ENCODE assay signal across 7 cellular contexts in genomic region chr15:75597667-75598341, GRCh38. TPM values are rescaled to one million over a fixed set of nuclear protein-coding genes. Genes with fewer than 3 reads are reported as not detected.
DNase-seq lines count a peak whose midpoint lies in the region; ATAC-seq, FAIRE-seq and TF ChIP-seq lines count a peak whose summit lies in the region.

No MANE protein-coding gene starts in this region.

- peak; percentile 24 for ATAC-seq in central memory CD8-positive, alpha-beta T cell (replicated peaks; ENCODE audit: extremely low read depth, poor library complexity, severe bottlenecking)

- peaks cover 64% of the 10 kb centered on the region for H3K36me3 ChIP-seq in osteoblast (ENCODE audit: insufficient read depth, low read length)

- H3K4me1 ChIP-seq in osteoblast (ENCODE audit: insufficient read depth, low read length) = no peaks in the 10 kb centered on the region

- no peaks in the 10 kb centered on the region for H3K27me3 Mint-ChIP-seq in central memory CD8-positive, alpha-beta T cell

- FAIRE-seq in GM12891 (lab: Jason Lieb, UNC) = peak; percentile 63

- TF ChIP-seq POLR2A in GM12891 (IDR thresholded peaks at IDR 0.05; ENCODE audit: low read depth, low read length) = no peak

- H3K27ac ChIP-seq in osteoblast (ENCODE audit: low read depth, low read length) = no peak overlapping the region

- peak; percentile 47 for TF ChIP-seq CTCF in osteoblast (IDR thresholded peaks at IDR 0.05; ENCODE audit: extremely low read depth, low read depth, low read length)

- H4K20me1 ChIP-seq in osteoblast (ENCODE audit: insufficient read depth, low read length) = no peaks in the 10 kb centered on the region

- H3K4me3 Mint-ChIP-seq in central memory CD8-positive, alpha-beta T cell = no peak overlapping the region

- peak overlapping the region; percentile 46 for H3K27ac Mint-ChIP-seq in central memory CD8-positive, alpha-beta T cell (ENCODE audit: low read depth)

- H3K36me3 Mint-ChIP-seq in central memory CD8-positive, alpha-beta T cell (ENCODE audit: insufficient read depth) = peaks cover 23% of the 10 kb centered on the region

- no peaks in the 10 kb centered on the region for H3K9me3 ChIP-seq in osteoblast (ENCODE audit: low read depth, low read length)

- DNase-seq in GM12891 (ENCODE audit: insufficient read length, low spot score) (no peak), SK-MEL-5 (ENCODE audit: low read depth, low spot score) (peak; percentile 52), osteoblast (ENCODE audit: insufficient read length, low spot score, missing footprints) (no peak), islet precursor cell (no peak), 8988T (no peak), putamen (ENCODE audit: low spot score) (no peak)
- DNase-seq in central memory CD8-positive, alpha-beta T cell (ENCODE audit: low spot score in 2 of 2) = peak in 1 of 2 donors; percentile 21

- H3K4me3 ChIP-seq in osteoblast (ENCODE audit: insufficient read depth, low read length) = no peak overlapping the region

- H3K4me2 ChIP-seq in osteoblast (ENCODE audit: insufficient read depth, low read length) = no peak overlapping the region

- no peaks in the 10 kb centered on the region for H3K79me2 ChIP-seq in osteoblast (ENCODE audit: insufficient read depth, low read length)

- H3K4me1 Mint-ChIP-seq in central memory CD8-positive, alpha-beta T cell = peaks cover 17% of the 10 kb centered on the region

- H3K27me3 ChIP-seq in osteoblast (ENCODE audit: insufficient read depth, low read length) = no peaks in the 10 kb centered on the region

- no peak overlapping the region for H2AFZ ChIP-seq in osteoblast (ENCODE audit: low read length)

- H3K9me3 Mint-ChIP-seq in central memory CD8-positive, alpha-beta T cell = no peaks in the 10 kb centered on the region

- in situ Hi-C loops in SK-MEL-5 (cut with HindIII; ENCODE audit: low pct_unique_long_range_greater_than_20kb, low sequenced_read_pairs) = no loop called here

TF ChIP-seq in GM12891, 5 proteins besides CTCF, POLR2A, EP300 and RAD21:
- TF ChIP-seq POLR2AphosphoS5 (IDR thresholded peaks at IDR 0.05; ENCODE audit: low read depth, low read length) (no peak), POU2F2 (IDR thresholded peaks at IDR 0.05; ENCODE audit: low read depth, low read length) (no peak), TAF1 (IDR thresholded peaks at IDR 0.05; ENCODE audit: low read depth, low read length) (no peak), PAX5 (IDR thresholded peaks at IDR 0.05; ENCODE audit: insufficient read depth, low read length, severe bottlenecking) (no peak)

RNA-seq across cellular contexts. Expression of gene PTPN9, which starts 18.7 kb away (rescaled TPM):
- polyA plus RNA-seq in GM12891 (2012; ENCODE audit: low read depth, missing spikeins) = 14.4 TPM
- total RNA-seq in SK-MEL-5 (2014; rRNA removed; shearing (Covaris generic)) = 20.0 and 21.0 TPM in 2 replicates
- polyA plus RNA-seq in SK-MEL-5 (2015; cell fraction: cytosol; rRNA removed) = 20.5 and 27.1 TPM in 2 replicates
- polyA plus RNA-seq in SK-MEL-5 (2015; cell fraction: nucleus; rRNA removed) = 8.9 and 9.8 TPM in 2 replicates
- 23.9 and 24.2 TPM in 2 replicates for total RNA-seq in osteoblast

RNA-seq across cellular contexts. Expression of gene SNUPN, which starts 27.7 kb away (rescaled TPM):
- 19.9 TPM for polyA plus RNA-seq in GM12891 (2012; ENCODE audit: low read depth, missing spikeins)
- 35.4 and 39.2 TPM in 2 replicates for total RNA-seq in SK-MEL-5 (2014; rRNA removed; shearing (Covaris generic))
- polyA plus RNA-seq in SK-MEL-5 (2015; cell fraction: cytosol; rRNA removed) = 29.0 and 29.2 TPM in 2 replicates
- polyA plus RNA-seq in SK-MEL-5 (2015; cell fraction: nucleus; rRNA removed) = 12.7 and 18.8 TPM in 2 replicates
- 30.4 and 30.9 TPM in 2 replicates for total RNA-seq in osteoblast

RNA-seq across cellular contexts. Expression of gene IMP3, which starts 42.2 kb away (rescaled TPM):
- 62.4 TPM for polyA plus RNA-seq in GM12891 (2012; ENCODE audit: low read depth, missing spikeins)
- 102 and 106 TPM in 2 replicates for total RNA-seq in SK-MEL-5 (2014; rRNA removed; shearing (Covaris generic))
- polyA plus RNA-seq in SK-MEL-5 (2015; cell fraction: cytosol; rRNA removed) = 115 and 135 TPM in 2 replicates
- 48.7 and 54.9 TPM in 2 replicates for polyA plus RNA-seq in SK-MEL-5 (2015; cell fraction: nucleus; rRNA removed)
- 46.6 and 64.4 TPM in 2 replicates for total RNA-seq in osteoblast

RNA-seq across cellular contexts. Expression of gene SNX33, which starts 49.9 kb away (rescaled TPM):
- polyA plus RNA-seq in GM12891 (2012; ENCODE audit: low read depth, missing spikeins) = 0.32 TPM
- total RNA-seq in SK-MEL-5 (2014; rRNA removed; shearing (Covaris generic)) = 10.5 TPM in 2 replicates
- polyA plus RNA-seq in SK-MEL-5 (2015; cell fraction: cytosol; rRNA removed) = 7.6 and 13.8 TPM in 2 replicates
- 13.8 and 14.0 TPM in 2 replicates for polyA plus RNA-seq in SK-MEL-5 (2015; cell fraction: nucleus; rRNA removed)
- 38.0 and 39.8 TPM in 2 replicates for total RNA-seq in osteoblast
